In genomic region chr17:8300629-8301242, GRCh38 we compare ENCODE assay signal across 8 cellular contexts. TPM values are rescaled to one million over a fixed set of nuclear protein-coding genes. Genes with fewer than 3 reads are reported as not detected.
DNase-seq lines count a peak whose midpoint lies in the region; ATAC-seq and TF ChIP-seq lines count a peak whose summit lies in the region.

No MANE protein-coding gene starts in this region.

- H4K20me1 ChIP-seq in MM.1S (ENCODE audit: insufficient read depth, low read length) = no peaks in the 10 kb centered on the region
- H4K20me1 ChIP-seq in SU-DHL-6 (ENCODE audit: low read depth, low read length) = no peaks in the 10 kb centered on the region

- ATAC-seq in heart right ventricle (peak; percentile 65 to 93 (median 91)), GM18873 (IDR thresholded peaks at IDR 0.05; ENCODE audit: low FRiP score, unreplicated experiment) (no peak)

- H3K27me3 ChIP-seq in MM.1S (replicated peaks; ENCODE audit: insufficient read depth, low read length) (no peaks in the 10 kb centered on the region), SU-DHL-6 (ENCODE audit: low read length) (no peaks in the 10 kb centered on the region), adipocyte (replicated peaks; ENCODE audit: control insufficient read depth, insufficient read depth, low read length) (no peaks in the 10 kb centered on the region), heart right ventricle (no peaks in the 10 kb centered on the region)

- peak; percentile 79 for TF ChIP-seq CTCF in MM.1S (IDR thresholded peaks at IDR 0.05; ENCODE audit: low read length)
- TF ChIP-seq CTCF in SU-DHL-6 (IDR thresholded peaks at IDR 0.05; ENCODE audit: insufficient read depth, low read length, poor library complexity, severe bottlenecking) = peak; percentile 41
- peak; percentile 76 to 90 (median 85) for TF ChIP-seq CTCF in heart right ventricle (IDR thresholded peaks at IDR 0.05)
- TF ChIP-seq CTCF in retinal pigment epithelial cell (conservative IDR thresholded peaks at IDR 0.05; ENCODE audit: low read depth, low read length) = peak; percentile 94

- no peaks in the 10 kb centered on the region for H3K9me3 ChIP-seq in MM.1S (replicated peaks; ENCODE audit: insufficient read depth, low read length)
- H3K9me3 ChIP-seq in SU-DHL-6 (ENCODE audit: insufficient read depth, low read length) = no peaks in the 10 kb centered on the region
- no peaks in the 10 kb centered on the region for H3K9me3 ChIP-seq in adipocyte (ENCODE audit: control insufficient read depth, low read length)
- H3K9me3 ChIP-seq in heart right ventricle = no peaks in the 10 kb centered on the region

- DNase-seq in NCI-H524 (lab: John Stamatoyannopoulos, UW) (peak; percentile 28 to 54), NCI-H524 treated with DMSO at 0.1 percent for 48 hours (lab: John Stamatoyannopoulos, UW) (no peak), MM.1S (peak; percentile 74), adipocyte (ENCODE audit: low read depth) (peak; percentile 86), heart right ventricle (peak; percentile 38 to 45), retinal pigment epithelial cell (ENCODE audit: low read depth) (no peak)

- 14 to 15% methylated on average over 8 of the region's 8 CpGs for WGBS in heart right ventricle, 2 donors

- H3K36me3 ChIP-seq in MM.1S (replicated peaks; ENCODE audit: insufficient read depth, low read length) (no peaks in the 10 kb centered on the region), SU-DHL-6 (ENCODE audit: low read length) (no peaks in the 10 kb centered on the region), adipocyte (ENCODE audit: control insufficient read depth, insufficient read depth, low read length, severe bottlenecking) (no peaks in the 10 kb centered on the region), heart right ventricle (no peaks in the 10 kb centered on the region)

- H3K9ac ChIP-seq in MM.1S (ENCODE audit: low read length) (no peak overlapping the region), SU-DHL-6 (ENCODE audit: low read length) (no peak overlapping the region), adipocyte (ENCODE audit: low read length) (no peak overlapping the region)

- H3K27ac ChIP-seq in MM.1S (ENCODE audit: low read length) (no peak overlapping the region), SU-DHL-6 (ENCODE audit: low read depth, low read length) (no peak overlapping the region), heart right ventricle (no peak overlapping the region)

- H3K4me1 ChIP-seq in MM.1S (ENCODE audit: low read length) = no peaks in the 10 kb centered on the region
- H3K4me1 ChIP-seq in adipocyte (ENCODE audit: control insufficient read depth, insufficient read depth, low read length) = peaks cover 9% of the 10 kb centered on the region
- peaks cover 0 to 13% (median 3%) of the 10 kb centered on the region in 9 donors for H3K4me1 ChIP-seq in heart right ventricle

- intact Hi-C loops in heart right ventricle (cut with DNase I) = loop anchor here in 8 of 10 donors (5.0 to 10.0 kb wide), 5 partner anchors 48 to 238 kb away; partner anchors contain the start of gene ALOX12B (in 3 of the 8)

- no peak overlapping the region for H2AFZ ChIP-seq in MM.1S (ENCODE audit: low read length)
- peak overlapping the region; percentile 33 for H2AFZ ChIP-seq in SU-DHL-6 (ENCODE audit: low read depth, low read length, severe bottlenecking)

- H3K9me2 ChIP-seq in MM.1S (replicated peaks; ENCODE audit: insufficient read depth, low read length) = no peaks in the 10 kb centered on the region
- no peaks in the 10 kb centered on the region for H3K9me2 ChIP-seq in SU-DHL-6 (replicated peaks; ENCODE audit: insufficient read depth, low read length)

- H3K79me2 ChIP-seq in MM.1S (ENCODE audit: low read length) (no peaks in the 10 kb centered on the region), SU-DHL-6 (ENCODE audit: insufficient read depth, low read length) (no peaks in the 10 kb centered on the region)

- H3K4me3 ChIP-seq in MM.1S (ENCODE audit: low read length) = no peak overlapping the region
- H3K4me3 ChIP-seq in SU-DHL-6 (ENCODE audit: insufficient read depth, low read length, poor library complexity, severe bottlenecking) = no peak overlapping the region
- no peak overlapping the region for H3K4me3 ChIP-seq in adipocyte (ENCODE audit: low read length)
- no peak overlapping the region for H3K4me3 ChIP-seq in heart right ventricle
- no peak overlapping the region for H3K4me3 ChIP-seq in retinal pigment epithelial cell (ENCODE audit: low read length)

- H3F3A ChIP-seq in MM.1S (ENCODE audit: insufficient read depth, low read length) (0 out of 2 replicates have a peak, but pooled peaks cover 6% of the 10 kb centered on the region), SU-DHL-6 (ENCODE audit: insufficient read depth) (peaks cover 9% of the 10 kb centered on the region; the same call in 1 of the 2 replicates)

- no peak overlapping the region for H3K4me2 ChIP-seq in MM.1S (ENCODE audit: low read depth, low read length)
- H3K4me2 ChIP-seq in SU-DHL-6 (ENCODE audit: low read depth, low read length, poor library complexity, severe bottlenecking) = no peak overlapping the region

RNA-seq across cellular contexts. Expression of gene SLC25A35, which starts 5.5 kb away (rescaled TPM):
- total RNA-seq in heart right ventricle = 1 to 10 TPM; 1.5 to 4.5 (median 2.3) TPM
- 1 to 10 TPM; 2.4 to 6.8 TPM for polyA plus RNA-seq in heart right ventricle

RNA-seq across cellular contexts. Expression of gene ARHGEF15, which starts 9.3 kb away (rescaled TPM):
- 10 to 100 TPM; 13.5 to 30.6 (median 19.4) TPM for total RNA-seq in heart right ventricle
- polyA plus RNA-seq in heart right ventricle = 10 to 100 TPM; 11.1 to 32.7 TPM

RNA-seq across cellular contexts. Expression of gene RANGRF, which starts 12.3 kb away (rescaled TPM):
- 10 to 100 TPM; 20.7 to 28.2 (median 24.4) TPM for total RNA-seq in heart right ventricle
- polyA plus RNA-seq in heart right ventricle = 10 to 100 TPM; 32.3 to 53.5 TPM

RNA-seq across cellular contexts. Expression of gene ODF4, which starts 38.9 kb away (rescaled TPM):
- total RNA-seq in heart right ventricle = not detected
- polyA plus RNA-seq in heart right ventricle = not detected

RNA-seq across cellular contexts. Expression of gene PFAS, which starts 51.6 kb away (rescaled TPM):
- total RNA-seq in heart right ventricle = 10 to 100 TPM in 9 of 10 donors, 1 to 10 TPM in 1; 9.6 to 17.9 (median 13.7) TPM
- polyA plus RNA-seq in heart right ventricle = 10 to 100 TPM in 1 of 2 donors, 1 to 10 TPM in 1; 8.6 to 11.2 TPM

Comparison
In these comparisons a context has a peak if more than half of its experiments do, and no peak if none do; other contexts are left out.
1. DNase-seq: peak in NCI-H524 (2 of 2), MM.1S (single experiment), adipocyte (single experiment) and heart right ventricle (2 of 2); none in NCI-H524 treated with DMSO at 0.1 percent for 48 hours (single experiment) and retinal pigment epithelial cell (single experiment).
2. CTCF ChIP-seq: peak in every context shown above with its lines; median percentile 94 in retinal pigment epithelial cell; 85 in heart right ventricle; 79 in MM.1S; 41 in SU-DHL-6.